In genomic region chr6:24547243-24547642, GRCh38 we compare ENCODE assay signal across 10 cellular contexts. TPM values are rescaled to one million over a fixed set of nuclear protein-coding genes. Genes with fewer than 3 reads are reported as not detected.
DNase-seq lines count a peak whose midpoint lies in the region; ATAC-seq and TF ChIP-seq lines count a peak whose summit lies in the region.
"Had no signal": no experiment of that assay in that cellular context is flagged by ENCODE, and none has a peak within 500 bp of the region (broad histone marks: within the 10 kb centered on the region; RNA-seq: fewer than 3 reads in every experiment).

No MANE protein-coding gene starts in this region.

- no peaks in the 10 kb centered on the region for H3K4me1 ChIP-seq in left lung

- H3K4me3 ChIP-seq in left lung, result no peak overlapping the region

- peaks cover 14% of the 10 kb centered on the region for H3K4me1 Mint-ChIP-seq in activated T-cell treated with anti-CD3 and anti-CD28 coated beads, Interleukin-2, amount 50 U/mL, for 72 hours (ENCODE audit: low read depth)

- intact Hi-C loops in left lung (cut with DNase I), result no loop called here

- H3K36me3 ChIP-seq in left lung, result no peaks in the 10 kb centered on the region

- H3K27ac ChIP-seq in left lung, result no peak overlapping the region

- DNase-seq in NCI-H524 (lab: John Stamatoyannopoulos, UW) (peak; percentile 88 to 93), left lung (no peak)
- peak; percentile 54 to 65 for DNase-seq in activated T-cell treated with anti-CD3 and anti-CD28 coated beads, Interleukin-2, amount 50 U/mL, for 72 hours
- peak; percentile 21 to 29 for DNase-seq in stimulated activated CD4-positive, alpha-beta T cell treated with anti-CD3 and anti-CD28 coated beads, Interleukin-15, amount 100 ng/mL, for 48 hours (ENCODE audit: low read depth in 2 of 2)
- DNase-seq: GOT3, head of caudate nucleus had no signal

- H3K27me3 ChIP-seq in left lung, result peaks cover 0 to 19% of the 10 kb centered on the region in 2 donors

- no peaks in the 10 kb centered on the region for H3K9me3 ChIP-seq in left lung

- no peak overlapping the region for H3K4me3 Mint-ChIP-seq in activated T-cell treated with anti-CD3 and anti-CD28 coated beads, Interleukin-2, amount 50 U/mL, for 72 hours

- no peak for TF ChIP-seq CTCF in left lung (IDR thresholded peaks at IDR 0.05)

- no peaks in the 10 kb centered on the region for H3K9me3 Mint-ChIP-seq in activated T-cell treated with anti-CD3 and anti-CD28 coated beads, Interleukin-2, amount 50 U/mL, for 72 hours

- no peaks in the 10 kb centered on the region for H3K36me3 Mint-ChIP-seq in activated T-cell treated with anti-CD3 and anti-CD28 coated beads, Interleukin-2, amount 50 U/mL, for 72 hours (ENCODE audit: insufficient read depth in 2 of 2)

- ATAC-seq in GM18502 (IDR thresholded peaks at IDR 0.05; ENCODE audit: poor library complexity, unreplicated experiment) (peak; percentile 73), left lung (no peak), GM18517 (IDR thresholded peaks at IDR 0.05; ENCODE audit: unreplicated experiment) (no peak), GM19467 (IDR thresholded peaks at IDR 0.05; ENCODE audit: unreplicated experiment) (no peak), HG02970 (IDR thresholded peaks at IDR 0.05; ENCODE audit: low FRiP score, unreplicated experiment) (no peak)
- peak; percentile 96 for ATAC-seq in activated T-cell treated with anti-CD3 and anti-CD28 coated beads, Interleukin-2, amount 50 U/mL, for 72 hours (replicated peaks in 1 of 2)

- no peak overlapping the region for H3K27ac Mint-ChIP-seq in activated T-cell treated with anti-CD3 and anti-CD28 coated beads, Interleukin-2, amount 50 U/mL, for 72 hours

- peaks cover 23% of the 10 kb centered on the region for H3K27me3 Mint-ChIP-seq in activated T-cell treated with anti-CD3 and anti-CD28 coated beads, Interleukin-2, amount 50 U/mL, for 72 hours (ENCODE audit: low read depth)

RNA-seq across cellular contexts. Expression of gene ALDH5A1, which starts 52.5 kb away (rescaled TPM):
- 10 to 100 TPM in 1 of 2 donors, 1 to 10 TPM in 1; 8.0 to 14.7 TPM for total RNA-seq in activated T-cell treated with anti-CD3 and anti-CD28 coated beads, Interleukin-2, amount 50 U/mL, for 72 hours
- 10 to 100 TPM; 10.4 to 21.8 TPM for total RNA-seq in left lung

RNA-seq across cellular contexts. Expression of gene GPLD1, which starts 57.9 kb away (rescaled TPM):
- under 1 TPM; 0.51 to 0.82 TPM for total RNA-seq in activated T-cell treated with anti-CD3 and anti-CD28 coated beads, Interleukin-2, amount 50 U/mL, for 72 hours
- total RNA-seq in left lung, result 1 to 10 TPM; 1.7 to 2.7 TPM

Comparison
In these comparisons a context has a peak if more than half of its experiments do, and no peak if none do; other contexts are left out.
1. ATAC-seq: peak in GM18502 (single experiment) and activated T-cell treated with anti-CD3 and anti-CD28 coated beads, Interleukin-2, amount 50 U/mL, for 72 hours (2 of 2); none in left lung (single experiment), GM18517 (single experiment), GM19467 (single experiment) and HG02970 (single experiment).
2. DNase-seq: peak in NCI-H524 (2 of 2), activated T-cell treated with anti-CD3 and anti-CD28 coated beads, Interleukin-2, amount 50 U/mL, for 72 hours (2 of 2) and stimulated activated CD4-positive, alpha-beta T cell treated with anti-CD3 and anti-CD28 coated beads, Interleukin-15, amount 100 ng/mL, for 48 hours (2 of 2); none in left lung (0 of 2).